1 cellular context compared by ENCODE assay signal in the genomic region with DNA sequence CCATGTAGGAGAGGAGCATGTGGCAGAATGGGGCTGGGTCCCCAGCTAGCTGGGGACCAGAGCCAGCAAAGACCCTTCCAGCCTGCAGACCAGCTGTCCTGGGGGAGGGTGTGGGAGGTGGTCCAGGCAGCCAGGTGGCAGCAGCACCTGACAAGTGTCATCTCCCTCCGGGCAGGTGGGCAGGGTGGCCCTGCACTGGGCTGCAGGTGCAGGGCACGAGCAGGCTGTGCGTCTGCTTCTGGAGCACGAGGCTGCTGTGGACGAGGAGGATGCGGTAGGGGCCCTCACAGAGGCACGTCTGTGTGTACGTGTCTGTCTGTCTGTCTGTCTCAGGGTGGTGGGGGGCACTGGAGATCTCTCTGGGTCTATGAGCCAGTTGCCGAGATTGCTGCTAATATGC.
TF ChIP-seq lines count a peak whose summit lies in the region.

No MANE protein-coding gene starts in this region.

TF ChIP-seq in H1, 55 proteins besides CTCF, POLR2A, EP300 and RAD21:
- TF ChIP-seq, protein P1, sequence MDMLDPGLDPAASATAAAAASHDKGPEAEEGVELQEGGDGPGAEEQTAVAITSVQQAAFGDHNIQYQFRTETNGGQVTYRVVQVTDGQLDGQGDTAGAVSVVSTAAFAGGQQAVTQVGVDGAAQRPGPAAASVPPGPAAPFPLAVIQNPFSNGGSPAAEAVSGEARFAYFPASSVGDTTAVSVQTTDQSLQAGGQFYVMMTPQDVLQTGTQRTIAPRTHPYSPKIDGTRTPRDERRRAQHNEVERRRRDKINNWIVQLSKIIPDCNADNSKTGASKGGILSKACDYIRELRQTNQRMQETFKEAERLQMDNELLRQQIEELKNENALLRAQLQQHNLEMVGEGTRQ (IDR thresholded peaks at IDR 0.05; ENCODE audit: low read length): no peak
- TF ChIP-seq SIX5 (IDR thresholded peaks at IDR 0.05; ENCODE audit: low read depth, low read length): no peak
- no peak for TF ChIP-seq NANOG (IDR thresholded peaks at IDR 0.05; ENCODE audit: insufficient read depth, low read depth, low read length, poor library complexity, severe bottlenecking)
- TF ChIP-seq KDM1A (IDR thresholded peaks at IDR 0.05; ENCODE audit: borderline replicate concordance, low read length): no peak
- TF ChIP-seq RBBP5 (IDR thresholded peaks at IDR 0.05; ENCODE audit: borderline replicate concordance, low read depth, low read length): no peak
- no peak for TF ChIP-seq CREB1 (IDR thresholded peaks at IDR 0.05)
- TF ChIP-seq BRCA1 (IDR thresholded peaks at IDR 0.05; ENCODE audit: low read depth, low read length): no peak
- TF ChIP-seq CHD1 (IDR thresholded peaks at IDR 0.05; ENCODE audit: low read depth, low read length): no peak
- TF ChIP-seq POLR2AphosphoS5 (IDR thresholded peaks at IDR 0.05; ENCODE audit: low read depth, low read length): no peak
- no peak for TF ChIP-seq TAF1 (IDR thresholded peaks at IDR 0.05; ENCODE audit: low read depth, low read length)
- no peak for TF ChIP-seq RNF2 (IDR thresholded peaks at IDR 0.05; ENCODE audit: borderline replicate concordance, low read depth, low read length, missing control alignments, poor library complexity, severe bottlenecking)
- no peak for TF ChIP-seq TEAD4 (IDR thresholded peaks at IDR 0.05; ENCODE audit: low read depth, low read length)
- TF ChIP-seq NRF1 (IDR thresholded peaks at IDR 0.05; ENCODE audit: low read depth, low read length): no peak
- TF ChIP-seq, protein P2, sequence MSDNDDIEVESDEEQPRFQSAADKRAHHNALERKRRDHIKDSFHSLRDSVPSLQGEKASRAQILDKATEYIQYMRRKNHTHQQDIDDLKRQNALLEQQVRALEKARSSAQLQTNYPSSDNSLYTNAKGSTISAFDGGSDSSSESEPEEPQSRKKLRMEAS (IDR thresholded peaks at IDR 0.05): no peak
TF ChIP-seq in H1: peak in this region for 0.
